In genomic region chr3:133377396-133377795, GRCh38 we compare ENCODE assay signal across 8 cellular contexts. TPM values are rescaled to one million over a fixed set of nuclear protein-coding genes. Genes with fewer than 3 reads are reported as not detected.
DNase-seq lines count a peak whose midpoint lies in the region; ATAC-seq and TF ChIP-seq lines count a peak whose summit lies in the region.

No MANE protein-coding gene starts in this region.

- H3K27me3 ChIP-seq in right atrium auricular region: no peaks in the 10 kb centered on the region
- peaks cover 6% of the 10 kb centered on the region for H3K27me3 ChIP-seq in osteoblast (ENCODE audit: insufficient read depth, low read length)

- no peak overlapping the region for H3K4me3 ChIP-seq in right atrium auricular region
- no peak overlapping the region for H3K4me3 ChIP-seq in epithelial cell of proximal tubule (ENCODE audit: low read depth, low read length)
- H3K4me3 ChIP-seq in osteoblast (ENCODE audit: insufficient read depth, low read length): no peak overlapping the region

- H3K4me1 ChIP-seq in right atrium auricular region (no peaks in the 10 kb centered on the region), osteoblast (ENCODE audit: insufficient read depth, low read length) (no peaks in the 10 kb centered on the region)

- DNase-seq in Right ventricle myocardium inferior (ENCODE audit: missing footprints) (no peak), right atrium auricular region (ENCODE audit: low spot score) (no peak), NOMO-1 treated with dmso at 0.1 percent for 144 hours (lab: John Stamatoyannopoulos, UW; ENCODE audit: unreplicated experiment) (peak; percentile 11), epithelial cell of proximal tubule (ENCODE audit: low read depth) (no peak), osteoblast (ENCODE audit: insufficient read length, low spot score, missing footprints) (peak; percentile 94)
- no peak for DNase-seq in stimulated activated CD4-positive, alpha-beta T cell treated with anti-CD3 and anti-CD28 coated beads, Interleukin-4, amount 100 ng/mL, for 4 hours
- no peak for DNase-seq in stimulated activated CD8-positive, alpha-beta memory T cell treated with anti-CD3 and anti-CD28 coated beads, Interleukin-4, amount 100 ng/mL, for 48 hours

- no peak overlapping the region for H3K4me2 ChIP-seq in osteoblast (ENCODE audit: insufficient read depth, low read length)

- intact Hi-C loops in Right ventricle myocardium inferior (cut with DNase I): loop anchor here (2.0 kb wide), 1 partner anchor 337 kb away; no protein-coding TSS in a partner anchor

- no peaks in the 10 kb centered on the region for H3K9me3 ChIP-seq in right atrium auricular region
- H3K9me3 ChIP-seq in osteoblast (ENCODE audit: low read depth, low read length): no peaks in the 10 kb centered on the region

- H3K79me2 ChIP-seq in osteoblast (ENCODE audit: insufficient read depth, low read length): no peaks in the 10 kb centered on the region

- no peak overlapping the region for H3K27ac ChIP-seq in right atrium auricular region
- no peak overlapping the region for H3K27ac ChIP-seq in osteoblast (ENCODE audit: low read depth, low read length)

- peak in 1 of 2 donors; percentile 58 for TF ChIP-seq CTCF in right atrium auricular region (IDR thresholded peaks at IDR 0.05)
- TF ChIP-seq CTCF in epithelial cell of proximal tubule (conservative IDR thresholded peaks at IDR 0.05; ENCODE audit: low read depth, low read length): peak; percentile 64
- TF ChIP-seq CTCF in osteoblast (IDR thresholded peaks at IDR 0.05; ENCODE audit: extremely low read depth, low read depth, low read length): peak; percentile 60

- ATAC-seq in Right ventricle myocardium inferior (peak; percentile 61), HG02970 (IDR thresholded peaks at IDR 0.05; ENCODE audit: low FRiP score, unreplicated experiment) (no peak)

- H2AFZ ChIP-seq in osteoblast (ENCODE audit: low read length): no peak overlapping the region

- no peaks in the 10 kb centered on the region for H4K20me1 ChIP-seq in osteoblast (ENCODE audit: insufficient read depth, low read length)

- no peaks in the 10 kb centered on the region for H3K36me3 ChIP-seq in right atrium auricular region
- no peaks in the 10 kb centered on the region for H3K36me3 ChIP-seq in osteoblast (ENCODE audit: insufficient read depth, low read length)

RNA-seq across cellular contexts. Expression of gene BFSP2, which starts 22.5 kb away (rescaled TPM):
- not detected for total RNA-seq in Right ventricle myocardium inferior
- total RNA-seq in right atrium auricular region: not detected
- total RNA-seq in epithelial cell of proximal tubule: not detected in 2 replicates
- total RNA-seq in osteoblast: not detected in 2 replicates

Comparison
In these comparisons a context has a peak if more than half of its experiments do, and no peak if none do; other contexts are left out.
1. DNase-seq: peak in NOMO-1 treated with dmso at 0.1 percent for 144 hours (single experiment) and osteoblast (single experiment); none in Right ventricle myocardium inferior (single experiment), right atrium auricular region (single experiment), epithelial cell of proximal tubule (single experiment), stimulated activated CD4-positive, alpha-beta T cell treated with anti-CD3 and anti-CD28 coated beads, Interleukin-4, amount 100 ng/mL, for 4 hours (0 of 2) and stimulated activated CD8-positive, alpha-beta memory T cell treated with anti-CD3 and anti-CD28 coated beads, Interleukin-4, amount 100 ng/mL, for 48 hours (single experiment).